Comparison of ENCODE assay signal across 8 cellular contexts in the genomic region with DNA sequence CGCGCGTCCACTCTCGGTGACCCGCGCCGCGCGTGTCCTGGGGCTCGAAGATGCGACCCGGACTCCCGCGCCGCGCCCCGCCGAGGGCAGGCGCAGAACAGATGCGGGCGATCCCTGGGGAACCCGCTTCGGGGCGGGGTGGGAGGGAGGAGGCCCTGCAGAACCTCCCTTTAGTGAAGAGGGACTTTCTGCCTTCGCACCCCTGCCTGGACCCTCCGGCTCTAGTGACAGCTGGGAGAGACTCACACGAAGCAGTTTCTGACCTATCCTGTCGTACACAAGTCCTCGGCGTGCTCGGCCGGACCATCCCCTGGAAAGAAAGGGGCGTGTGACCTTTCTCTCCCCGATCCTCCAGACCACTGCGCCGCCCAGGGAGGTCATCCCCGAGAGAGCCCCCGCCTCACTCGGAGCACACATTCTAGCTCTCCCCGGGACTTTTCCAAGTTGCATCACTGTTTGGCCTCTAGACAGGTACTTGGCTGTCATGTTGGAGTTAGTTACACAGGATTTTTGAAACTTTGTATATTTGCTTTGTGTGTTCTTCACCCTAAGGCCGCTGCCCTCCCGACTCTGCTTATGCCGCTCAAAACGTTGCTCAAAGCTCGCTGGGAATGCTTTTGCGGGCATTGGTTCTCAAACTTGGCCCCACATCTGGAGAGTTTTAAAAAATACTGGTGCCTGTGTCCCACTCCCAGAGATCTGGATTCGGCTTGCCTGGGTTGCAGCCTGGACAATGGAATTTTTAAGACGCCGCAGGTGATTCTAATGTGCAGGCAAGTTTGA. TPM values are rescaled to one million over a fixed set of nuclear protein-coding genes. Genes with fewer than 3 reads are reported as not detected.
DNase-seq lines count a peak whose midpoint lies in the region; ATAC-seq and TF ChIP-seq lines count a peak whose summit lies in the region.

No MANE protein-coding gene starts in this region.

- DNase-seq in NCI-H82 (lab: John Stamatoyannopoulos, UW) (peak; percentile 53), NCI-H82 treated with DMSO at 0.1 percent for 48 hours (lab: John Stamatoyannopoulos, UW; ENCODE audit: unreplicated experiment) (no peak), adipocyte (ENCODE audit: low read depth) (peak; percentile 33), spleen (no peak), GF-D8 (lab: John Stamatoyannopoulos, UW) (no peak), NCI-H2029 treated with DMSO at 0.1 percent for 48 hours (lab: John Stamatoyannopoulos, UW) (no peak)

- H3K27ac ChIP-seq in iPS-20b (ENCODE audit: low read length) = no peak overlapping the region
- H3K27ac ChIP-seq in spleen = no peak overlapping the region

- H3K27me3 ChIP-seq in adipocyte (replicated peaks; ENCODE audit: control insufficient read depth, insufficient read depth, low read length) (peaks cover 67% of the 10 kb centered on the region), iPS-20b (ENCODE audit: insufficient read depth, low read length) (peaks cover 34% of the 10 kb centered on the region), spleen (replicated peaks in 1 of 7) (peaks cover 0 to 68% (median 37%) of the 10 kb centered on the region in 7 donors)

- no peak for TF ChIP-seq POLR2A in spleen (IDR thresholded peaks at IDR 0.05)

- intact Hi-C loops in spleen (cut with DNase I; ENCODE audit: low total_unique reads) = no loop called here

- H3K9ac ChIP-seq in adipocyte (ENCODE audit: low read length) (no peak overlapping the region), iPS-20b (ENCODE audit: low read depth, low read length) (peak overlapping the region; percentile 13; the same call in 1 of the 2 replicates)

- no peaks in the 10 kb centered on the region for H3K36me3 ChIP-seq in adipocyte (ENCODE audit: control insufficient read depth, insufficient read depth, low read length, severe bottlenecking)
- H3K36me3 ChIP-seq in iPS-20b (ENCODE audit: insufficient read depth, low read depth, low read length) = no peaks in the 10 kb centered on the region
- H3K36me3 ChIP-seq in spleen = no peaks in the 10 kb centered on the region

- TF ChIP-seq CTCF in spleen (IDR thresholded peaks at IDR 0.05 in 8 of 11, conservative IDR thresholded peaks at IDR 0.05 in 3 of 11) = no peak

- H3K4me3 ChIP-seq in adipocyte (ENCODE audit: low read length) (peak overlapping the region; percentile 78), iPS-20b (ENCODE audit: low read length) (peak overlapping the region; percentile 74), spleen (peak overlapping the region; percentile 13 to 69 (median 38))

- ATAC-seq in GM18873 (IDR thresholded peaks at IDR 0.05; ENCODE audit: low FRiP score, unreplicated experiment) = no peak

- WGBS in spleen, 5 donors = 12 to 37% (median 13%) methylated on average over 21 to 49 of the region's 49 CpGs

- peaks cover 10% of the 10 kb centered on the region for H3K4me1 ChIP-seq in adipocyte (ENCODE audit: control insufficient read depth, insufficient read depth, low read length)
- peaks cover 13% of the 10 kb centered on the region for H3K4me1 ChIP-seq in iPS-20b (ENCODE audit: insufficient read depth, low read length)
- H3K4me1 ChIP-seq in spleen = peaks cover 3 to 18% (median 12%) of the 10 kb centered on the region in 6 donors

- no peaks in the 10 kb centered on the region for H3K9me3 ChIP-seq in adipocyte (ENCODE audit: control insufficient read depth, low read length)
- no peaks in the 10 kb centered on the region for H3K9me3 ChIP-seq in iPS-20b (ENCODE audit: insufficient read depth, low read depth, low read length)
- no peaks in the 10 kb centered on the region for H3K9me3 ChIP-seq in spleen

RNA-seq across cellular contexts. Expression of a gene that starts 0.6 kb away (rescaled TPM):
- under 1 TPM; 0.20 to 0.73 (median 0.51) TPM for total RNA-seq in spleen
- under 1 TPM; 0.07 to 0.38 (median 0.21) TPM for polyA plus RNA-seq in spleen

Comparison
In these comparisons a context has a peak if more than half of its experiments do, and no peak if none do; other contexts are left out.
1. DNase-seq: peak in NCI-H82 (single experiment) and adipocyte (single experiment); none in NCI-H82 treated with DMSO at 0.1 percent for 48 hours (single experiment), spleen (single experiment), GF-D8 (single experiment) and NCI-H2029 treated with DMSO at 0.1 percent for 48 hours (single experiment).
2. Peak in every context shown above with its lines, with median percentiles within 50 percentile points of each other: H3K4me3 ChIP-seq.